Comparison of ENCODE assay signal across 26 cellular contexts in the genomic region with DNA sequence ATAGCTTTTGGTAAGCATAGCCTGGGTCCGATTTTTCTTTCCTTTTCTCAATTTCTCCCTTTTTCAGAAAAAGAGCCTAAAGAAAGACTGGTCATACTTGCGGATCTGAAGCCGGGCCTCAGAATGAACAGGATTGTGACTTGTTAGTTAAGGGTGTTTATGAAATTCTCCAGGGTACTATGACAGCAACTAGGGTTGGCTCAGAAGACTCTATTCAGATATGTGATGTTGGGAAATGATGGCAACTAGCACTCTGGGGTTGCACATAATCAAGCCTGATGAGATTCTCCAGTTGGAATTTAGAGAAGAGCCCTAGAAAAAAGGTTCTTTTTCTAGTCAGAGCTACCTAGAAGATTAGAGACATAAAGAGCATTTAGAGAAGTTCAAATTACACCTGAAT.
"Had no signal": no experiment of that assay in that cellular context is flagged by ENCODE, and none has a peak within 500 bp of the region (broad histone marks: within the 10 kb centered on the region; RNA-seq: fewer than 3 reads in every experiment).

No MANE protein-coding gene starts in this region.

- H3K27ac ChIP-seq: stomach, suprapubic skin, testis, thoracic aorta, thyroid gland, tibial artery, tibial nerve, transverse colon, upper lobe of left lung, upper lobe of right lung, uterus, vagina had no signal

- DNase-seq: stimulated activated CD4-positive, alpha-beta T cell treated with anti-CD3 and anti-CD28 coated beads, Interleukin-2, amount 100 ng/mL, for 48 hours; stimulated activated CD4-positive, alpha-beta T cell treated with anti-CD3 and anti-CD28 coated beads, Interleukin-4, amount 100 ng/mL, for 1 hour; stimulated activated CD4-positive, alpha-beta T cell treated with anti-CD3 and anti-CD28 coated beads, Interleukin-4, amount 100 ng/mL, for 24 hours; stimulated activated CD4-positive, alpha-beta T cell treated with anti-CD3 and anti-CD28 coated beads, Interleukin-4, amount 100 ng/mL, for 4 hours; stimulated activated CD8-positive, alpha-beta memory T cell treated with anti-CD3 and anti-CD28 coated beads, Interleukin-4, amount 100 ng/mL, for 48 hours; stimulated activated naive B cell treated with anti-CD40 and anti-IgM and Interleukin-4, amounts not matched to agents 10 μg/mL and 1 μg/mL and 100 μg/mL, for 72 hours; stimulated activated naive CD4-positive, alpha-beta T cell; stimulated activated naive CD4-positive, alpha-beta T cell treated with Interleukin-2 at 50 U/mL for 16 hours; stimulated activated naive CD8-positive, alpha-beta T cell treated with anti-CD3 and anti-CD28 coated beads, Interleukin-15, amount 100 ng/mL, for 72 hours; stimulated activated naive CD8-positive, alpha-beta T cell treated with anti-CD3 and anti-CD28 coated beads, Interleukin-15, Interleukin-2, amounts not matched to agents 100 U/mL and 50 U/mL, for 24 hours; stomach; substantia nigra; testis; thyroid gland; tibial artery; transverse colon; trophoblast cell; upper lobe of left lung; upper lobe of right lung; uterus had no signal

- H3K4me3 ChIP-seq: stomach, suprapubic skin, testis, thoracic aorta, thyroid gland, tibial artery, tibial nerve, transverse colon, upper lobe of left lung, upper lobe of right lung, uterus, vagina had no signal

- H3K9me3 ChIP-seq: suprapubic skin, testis, thoracic aorta, thyroid gland, tibial artery, transverse colon, upper lobe of right lung, uterus, vagina had no signal

- ATAC-seq: stimulated activated effector memory CD8-positive, alpha-beta T cell treated with anti-CD3 and anti-CD28 coated beads, Interleukin-12 subunit alpha, Interleukin-12 subunit beta, amount 100 ng/mL, for 72 hours; stimulated activated memory B cell treated with anti-CD40 and anti-IgM and Interleukin-4, amounts not matched to agents 10 μg/mL and 1 μg/mL and 100 μg/mL, for 72 hours; stimulated activated naive B cell treated with anti-CD40 and anti-IgM and Interleukin-4, amounts not matched to agents 10 μg/mL and 1 μg/mL and 100 μg/mL, for 72 hours; stimulated activated naive CD8-positive, alpha-beta T cell treated with anti-CD3 and anti-CD28 coated beads, Interleukin-15, amount 100 ng/mL, for 72 hours; stimulated activated naive CD8-positive, alpha-beta T cell treated with anti-CD3 and anti-CD28 coated beads, Interleukin-15, Interleukin-2, amounts not matched to agents 100 U/mL and 50 U/mL, for 24 hours; upper lobe of right lung had no signal

- H3K27me3 ChIP-seq: stomach, suprapubic skin, testis, thyroid gland, tibial artery, tibial nerve, transverse colon, upper lobe of left lung, upper lobe of right lung, uterus, vagina had no signal

- H3K4me1 ChIP-seq: stomach, suprapubic skin, testis, thyroid gland, tibial artery, tibial nerve, transverse colon, upper lobe of left lung, upper lobe of right lung, uterus, vagina had no signal

- H3K36me3 ChIP-seq: stomach, suprapubic skin, thoracic aorta, thyroid gland, tibial artery, tibial nerve, transverse colon, upper lobe of left lung, upper lobe of right lung, uterus, vagina had no signal
